ENCODE assay signal across 11 cellular contexts in the genomic region with DNA sequence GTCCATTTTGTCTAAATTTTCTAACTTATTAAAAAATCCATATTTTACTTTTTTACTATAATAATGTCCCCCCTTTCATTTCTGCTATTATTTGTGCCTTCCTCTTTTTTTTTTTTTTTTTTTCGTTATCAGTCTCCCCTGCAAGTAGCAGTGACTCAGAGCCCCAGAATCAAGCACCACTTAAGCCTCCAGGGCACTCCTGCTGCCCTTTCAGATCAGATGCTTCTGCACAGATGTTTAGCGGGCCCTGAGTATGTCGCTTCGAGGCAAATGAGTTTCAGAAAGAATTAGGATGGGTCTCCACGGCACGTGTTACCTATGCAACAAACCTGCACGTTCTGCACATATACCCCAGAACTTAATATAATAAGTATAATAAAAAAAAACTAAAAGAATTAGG. TPM values are rescaled to one million over a fixed set of nuclear protein-coding genes. Genes with fewer than 3 reads are reported as not detected.
DNase-seq lines count a peak whose midpoint lies in the region; ATAC-seq and TF ChIP-seq lines count a peak whose summit lies in the region.
"Had no signal": no experiment of that assay in that cellular context is flagged by ENCODE, and none has a peak within 500 bp of the region (broad histone marks: within the 10 kb centered on the region; RNA-seq: fewer than 3 reads in every experiment).

No MANE protein-coding gene starts in this region.

- no peaks in the 10 kb centered on the region for H3K4me1 ChIP-seq in neuronal stem cell (ENCODE audit: control insufficient read depth in 2 of 2, insufficient read depth in 1 of 2, low read depth in 1 of 2, low read length in 2 of 2)
- H3K4me1 ChIP-seq: vagina had no signal

- in situ Hi-C loops in Caki2 (cut with HindIII; ENCODE audit: low pct_unique_long_range_greater_than_20kb, low sequenced_read_pairs): no loop called here

- no CpG with 5 or more reads among the region's 7 CpGs for WGBS in neuronal stem cell (ENCODE audit: extremely low coverage in 2 of 2, insufficient read length in 2 of 2, insufficient replicate concordance in 1 of 2), 2 donors

- no peak overlapping the region for H2BK5ac ChIP-seq in neuronal stem cell (ENCODE audit: low read length)

- H3K27ac ChIP-seq in neuronal stem cell (replicated peaks; ENCODE audit: low read length): no peak overlapping the region
- no peak overlapping the region for H3K27ac ChIP-seq in RWPE1
- H3K27ac ChIP-seq: ovary, vagina had no signal

- peaks cover 0 to 5% of the 10 kb centered on the region in 2 donors for H3K36me3 ChIP-seq in neuronal stem cell (replicated peaks in 1 of 2; ENCODE audit: control insufficient read depth in 2 of 2, insufficient read depth in 2 of 2, low read length in 2 of 2)
- H3K36me3 ChIP-seq: ovary, vagina had no signal

- H3K4me2 ChIP-seq in neuronal stem cell (ENCODE audit: insufficient read depth, low read length, poor library complexity, severe bottlenecking): no peak overlapping the region

- no peaks in the 10 kb centered on the region for H3K79me1 ChIP-seq in neuronal stem cell (ENCODE audit: low read depth, low read length)

- no peak overlapping the region for H2BK120ac ChIP-seq in neuronal stem cell (ENCODE audit: low read depth, low read length)

- no peak overlapping the region for H3K18ac ChIP-seq in neuronal stem cell (ENCODE audit: low read length)

- no peak overlapping the region for H3K14ac ChIP-seq in neuronal stem cell (ENCODE audit: low read length)

- peak; percentile 15 for DNase-seq in Caki2 (ENCODE audit: low read depth)
- DNase-seq in NCI-H524 (lab: John Stamatoyannopoulos, UW): peak; percentile 82 to 94
- DNase-seq in fibroblast of villous mesenchyme (ENCODE audit: low read depth): peak; percentile 33
- DNase-seq in GOT3 (lab: John Stamatoyannopoulos, UW): no peak
- DNase-seq in midbrain (lab: John Stamatoyannopoulos, UW): no peak
- no peak for DNase-seq in neuronal stem cell (ENCODE audit: low spot score)
- no peak for DNase-seq in RWPE1 (ENCODE audit: low spot score)
- DNase-seq: ovary had no signal

- H4K91ac ChIP-seq in neuronal stem cell (ENCODE audit: low read depth, low read length, poor library complexity): no peak overlapping the region

- H2BK15ac ChIP-seq in neuronal stem cell (ENCODE audit: low read length): no peak overlapping the region

- no peak overlapping the region for H4K8ac ChIP-seq in neuronal stem cell (ENCODE audit: low read depth, low read length)

- no peaks in the 10 kb centered on the region for H3K27me3 ChIP-seq in neuronal stem cell (ENCODE audit: control insufficient read depth in 3 of 3, insufficient read depth in 3 of 3, low read depth in 1 of 3, low read length in 3 of 3)
- H3K27me3 ChIP-seq: ovary, vagina had no signal

- POLR2A ChIA-PET in RWPE1 (lab: Yijun Ruan, JAX; ENCODE audit: low non-redundant PET): no interaction called here

- CTCF ChIA-PET in RWPE1 (lab: Yijun Ruan, JAX): interaction anchor here (0.6 to 0.9 kb wide), 4 partner anchors 18 to 197 kb away, joined by 3 to 5 read pairs (median 4); no protein-coding TSS in a partner anchor

- no peak for TF ChIP-seq CTCF in fibroblast of villous mesenchyme (IDR thresholded peaks at IDR 0.05; ENCODE audit: insufficient read depth, low read depth, low read length)
- no peak for TF ChIP-seq CTCF in RWPE1 (conservative IDR thresholded peaks at IDR 0.05; ENCODE audit: low read depth)

- no peaks in the 10 kb centered on the region for H3K9me3 ChIP-seq in neuronal stem cell (replicated peaks in 1 of 2; ENCODE audit: control insufficient read depth in 2 of 2, insufficient read depth in 1 of 2, low read depth in 1 of 2, low read length in 2 of 2)
- H3K9me3 ChIP-seq: ovary, vagina had no signal

- no peak overlapping the region for H3K4ac ChIP-seq in neuronal stem cell (ENCODE audit: low read length)

- peak; percentile 49 for ATAC-seq in GM19351 (IDR thresholded peaks at IDR 0.05; ENCODE audit: unreplicated experiment)

- H2BK12ac ChIP-seq in neuronal stem cell (ENCODE audit: low read length): no peak overlapping the region

- H2AK5ac ChIP-seq in neuronal stem cell (ENCODE audit: low read depth, low read length): no peak overlapping the region

- no peak overlapping the region for H3K23ac ChIP-seq in neuronal stem cell (ENCODE audit: low read depth, low read length, poor library complexity)

- no peak overlapping the region for H3K4me3 ChIP-seq in fibroblast of villous mesenchyme (ENCODE audit: low read depth, low read length)
- no peak overlapping the region for H3K4me3 ChIP-seq in neuronal stem cell (ENCODE audit: low read length in 2 of 2)
- H3K4me3 ChIP-seq: ovary, vagina had no signal

- H3K9ac ChIP-seq in neuronal stem cell (ENCODE audit: low read depth, low read length, poor library complexity): no peak overlapping the region

- H2AFZ ChIP-seq in neuronal stem cell (ENCODE audit: low read length): no peak overlapping the region

RNA-seq across cellular contexts. Expression of gene MED7, which starts 11.7 kb away (rescaled TPM):
- 12.8 and 20.4 TPM in 2 replicates for total RNA-seq in Caki2 (2014; rRNA removed; shearing (Covaris generic); ENCODE audit: low replicate concordance)
- 9.0 and 12.5 TPM in 2 replicates for total RNA-seq in fibroblast of villous mesenchyme
- polyA plus RNA-seq in neuronal stem cell (2013, experiment 1 of 2): 12.4 TPM
- polyA plus RNA-seq in neuronal stem cell (2013, experiment 2 of 2): 13.3 TPM

RNA-seq across cellular contexts. Expression of gene HAVCR2, which starts 22.1 kb away (rescaled TPM):
- not detected in 2 replicates for total RNA-seq in Caki2 (2014; rRNA removed; shearing (Covaris generic); ENCODE audit: low replicate concordance)
- not detected in 2 replicates for total RNA-seq in fibroblast of villous mesenchyme
- polyA plus RNA-seq in neuronal stem cell (2013, experiment 1 of 2): 0.33 TPM
- polyA plus RNA-seq in neuronal stem cell (2013, experiment 2 of 2): 0.19 TPM

RNA-seq across cellular contexts. Expression of gene GARIN3, which starts 35.1 kb away (rescaled TPM):
- total RNA-seq in Caki2 (2014; rRNA removed; shearing (Covaris generic); ENCODE audit: low replicate concordance): not detected in 2 replicates
- not detected in 2 replicates for total RNA-seq in fibroblast of villous mesenchyme
- not detected for polyA plus RNA-seq in neuronal stem cell (2013, experiment 1 of 2)
- not detected for polyA plus RNA-seq in neuronal stem cell (2013, experiment 2 of 2)
- total RNA-seq: dermis microvascular lymphatic vessel endothelial cell, ovary, vagina had no signal
- polyA plus RNA-seq: ovary had no signal

RNA-seq across cellular contexts. Expression of gene ITK, which starts 49.7 kb away (rescaled TPM):
- not detected in 2 replicates for total RNA-seq in Caki2 (2014; rRNA removed; shearing (Covaris generic); ENCODE audit: low replicate concordance)
- 1.3 TPM in 1 of 2 replicates, not detected in the other for total RNA-seq in fibroblast of villous mesenchyme
- not detected for polyA plus RNA-seq in neuronal stem cell (2013, experiment 1 of 2)
- polyA plus RNA-seq in neuronal stem cell (2013, experiment 2 of 2): not detected
- total RNA-seq: dermis microvascular lymphatic vessel endothelial cell had no signal

Comparison
In these comparisons a context has a peak if more than half of its experiments do, and no peak if none do; other contexts are left out.
1. DNase-seq: peak in Caki2 (single experiment), NCI-H524 (2 of 2) and fibroblast of villous mesenchyme (single experiment); none in GOT3 (single experiment), midbrain (single experiment), neuronal stem cell (single experiment) and RWPE1 (single experiment).